Comparison of ENCODE assay signal across 9 cellular contexts in the genomic region with DNA sequence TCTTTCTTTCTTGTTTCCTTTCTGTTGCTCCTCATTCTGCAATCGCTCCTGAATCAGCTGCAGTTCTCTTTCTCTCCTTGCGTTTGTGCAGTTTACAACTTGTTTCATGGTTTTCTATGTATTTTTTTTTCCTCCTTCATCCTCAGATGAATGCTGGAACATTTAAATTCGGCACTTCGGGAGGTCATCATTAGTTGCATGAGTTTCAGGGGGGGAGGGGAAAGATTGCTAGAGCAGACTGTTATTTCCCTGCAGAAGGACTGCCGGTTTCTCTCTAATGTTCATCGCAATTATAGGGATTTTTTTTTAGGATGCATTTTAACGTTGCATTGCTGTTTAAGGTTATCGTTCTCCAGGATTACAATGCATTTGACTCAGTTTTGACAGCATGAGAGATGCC. TPM values are rescaled to one million over a fixed set of nuclear protein-coding genes. Genes with fewer than 3 reads are reported as not detected.
DNase-seq lines count a peak whose midpoint lies in the region; ATAC-seq and TF ChIP-seq lines count a peak whose summit lies in the region.
"Had no signal": no experiment of that assay in that cellular context is flagged by ENCODE, and none has a peak within 500 bp of the region (broad histone marks: within the 10 kb centered on the region; RNA-seq: fewer than 3 reads in every experiment).

No MANE protein-coding gene starts in this region.

- CTCF ChIA-PET in WTC11 (lab: Charles Lee) = interaction anchor here (1.0 to 1.9 kb wide), 8 partner anchors 17 to 1068 kb away, joined by 3 to 14 read pairs (median 5); no protein-coding TSS in a partner anchor

- no peak for TF ChIP-seq CTCF in WTC11 (IDR thresholded peaks at IDR 0.05)
- no peak for TF ChIP-seq CTCF in fibroblast of villous mesenchyme (IDR thresholded peaks at IDR 0.05; ENCODE audit: insufficient read depth, low read depth, low read length)
- TF ChIP-seq CTCF in parathyroid adenoma (IDR thresholded peaks at IDR 0.05) = no peak

- no peaks in the 10 kb centered on the region for H3K79me2 ChIP-seq in parathyroid adenoma

- no peaks in the 10 kb centered on the region; a peak in 2 of 22 replicates for H4K20me1 ChIP-seq in BLaER1 treated with 17β-estradiol and CSF1 and Interleukin-3, amounts not matched to agents 10 nM and 100 nM

- H3K4me1 Mint-ChIP-seq in WTC11 = peaks cover 50% of the 10 kb centered on the region

- ATAC-seq in WTC11 = no peak
- ATAC-seq in HG03521 (IDR thresholded peaks at IDR 0.05; ENCODE audit: unreplicated experiment) = no peak

- no peak overlapping the region for H3K9ac ChIP-seq in BLaER1 treated with 17β-estradiol and CSF1 and Interleukin-3, amounts not matched to agents 10 nM and 100 nM
- no peak overlapping the region for H3K9ac ChIP-seq in parathyroid adenoma

- POLR2A ChIA-PET in WTC11 (lab: Charles Lee) = interaction anchor here (0.6 to 1.2 kb wide), 5 partner anchors 11 to 267 kb away, joined by 3 to 5 read pairs (median 4); no protein-coding TSS in a partner anchor

- H3K27ac ChIP-seq in BLaER1 treated with 17β-estradiol and CSF1 and Interleukin-3, amounts not matched to agents 10 nM and 100 nM = no peak overlapping the region
- H3K27ac ChIP-seq in parathyroid adenoma = no peak overlapping the region

- no peaks in the 10 kb centered on the region for H3K36me3 Mint-ChIP-seq in WTC11

- peaks cover 0 to 8% (median 0%) of the 10 kb centered on the region in 11 experiments; a peak in 5 of 22 replicates for H3K9me3 ChIP-seq in BLaER1 treated with 17β-estradiol and CSF1 and Interleukin-3, amounts not matched to agents 10 nM and 100 nM (replicated peaks in 1 of 11)
- no peaks in the 10 kb centered on the region for H3K9me3 ChIP-seq in parathyroid adenoma (ENCODE audit: control insufficient read depth, low read length)

- no peaks in the 10 kb centered on the region for H3K9me3 Mint-ChIP-seq in WTC11

- peaks cover 0 to 4% (median 0%) of the 10 kb centered on the region in 10 experiments; a peak in 1 of 20 replicates for H3K4me1 ChIP-seq in BLaER1 treated with 17β-estradiol and CSF1 and Interleukin-3, amounts not matched to agents 10 nM and 100 nM
- H3K4me1 ChIP-seq in parathyroid adenoma = no peaks in the 10 kb centered on the region

- peak overlapping the region in 8 of 10 experiments; percentile 40 to 58 (median 46); a peak in 14 of 20 replicates for H3K4me3 ChIP-seq in BLaER1 treated with 17β-estradiol and CSF1 and Interleukin-3, amounts not matched to agents 10 nM and 100 nM
- H3K4me3 ChIP-seq in fibroblast of villous mesenchyme (ENCODE audit: low read depth, low read length) = peak overlapping the region; percentile 48
- H3K4me3 ChIP-seq in parathyroid adenoma (ENCODE audit: low read depth, low read length) = no peak overlapping the region

- no peaks in the 10 kb centered on the region for H3K36me3 ChIP-seq in BLaER1 treated with 17β-estradiol and CSF1 and Interleukin-3, amounts not matched to agents 10 nM and 100 nM
- H3K36me3 ChIP-seq in parathyroid adenoma (ENCODE audit: control insufficient read depth, insufficient read depth, low read length) = no peaks in the 10 kb centered on the region

- H2AFZ ChIP-seq in parathyroid adenoma = no peak overlapping the region

- peak overlapping the region; percentile 90 for H3K4me3 Mint-ChIP-seq in WTC11

- peak overlapping the region; percentile 73; the same call in 1 of the 2 replicates for H3K27ac Mint-ChIP-seq in WTC11

- H3K4me2 ChIP-seq in BLaER1 treated with 17β-estradiol and CSF1 and Interleukin-3, amounts not matched to agents 10 nM and 100 nM = peak overlapping the region; percentile 47 to 78 (median 62); a peak in 17 of 22 replicates
- H3K4me2 ChIP-seq in parathyroid adenoma (ENCODE audit: low read length) = peak overlapping the region; percentile 72

- peaks cover 14% of the 10 kb centered on the region for H3K27me3 Mint-ChIP-seq in WTC11 (ENCODE audit: low read depth)

- DNase-seq in WTC11 (ENCODE audit: low spot score) = no peak
- DNase-seq in fibroblast of villous mesenchyme (ENCODE audit: low read depth) = no peak
- DNase-seq in NCI-H2171 treated with DMSO at 0.1 percent for 48 hours (lab: John Stamatoyannopoulos, UW) = no peak
- DNase-seq in activated CD4-positive, alpha-beta T cell treated with anti-CD3 and anti-CD28 coated beads for 1 hour = no peak
- no peak for DNase-seq in HuH-7.5 (ENCODE audit: low spot score)

- peaks cover 36 to 55% (median 46%) of the 10 kb centered on the region in 11 experiments for H3K27me3 ChIP-seq in BLaER1 treated with 17β-estradiol and CSF1 and Interleukin-3, amounts not matched to agents 10 nM and 100 nM
- no peaks in the 10 kb centered on the region for H3K27me3 ChIP-seq in parathyroid adenoma (ENCODE audit: control insufficient read depth, insufficient read depth, low read length)

TF ChIP-seq in WTC11, 78 proteins besides CTCF, POLR2A, EP300 and RAD21:
- TF ChIP-seq, protein P1, sequence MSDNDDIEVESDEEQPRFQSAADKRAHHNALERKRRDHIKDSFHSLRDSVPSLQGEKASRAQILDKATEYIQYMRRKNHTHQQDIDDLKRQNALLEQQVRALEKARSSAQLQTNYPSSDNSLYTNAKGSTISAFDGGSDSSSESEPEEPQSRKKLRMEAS (CRISPR knock-in tag; IDR thresholded peaks at IDR 0.05) = no peak
- TF ChIP-seq TEAD4 (CRISPR knock-in tag; IDR thresholded peaks at IDR 0.05) = no peak
- TF ChIP-seq ZNF263 (CRISPR knock-in tag; IDR thresholded peaks at IDR 0.05; ENCODE audit: low read depth) = 0 out of 2 replicates have a peak, but pooled peaks have one; percentile 0

RNA-seq across cellular contexts. Expression of a gene that starts 0.7 kb away (rescaled TPM):
- 0.69 to 1.6 TPM (median 1.4 TPM) in 3 replicates for total RNA-seq in WTC11 (2021)
- 0.86 and 1.6 TPM in 2 replicates for total RNA-seq in fibroblast of villous mesenchyme
- total RNA-seq: T-helper 1 cell treated with Interleukin-12 subunit alpha and Interleukin-12 subunit beta and Interleukin-4 antibody, amounts not matched to agents 30 ng/mL and 1 ng/mL, for 36 hours had no signal
